In the genomic region with DNA sequence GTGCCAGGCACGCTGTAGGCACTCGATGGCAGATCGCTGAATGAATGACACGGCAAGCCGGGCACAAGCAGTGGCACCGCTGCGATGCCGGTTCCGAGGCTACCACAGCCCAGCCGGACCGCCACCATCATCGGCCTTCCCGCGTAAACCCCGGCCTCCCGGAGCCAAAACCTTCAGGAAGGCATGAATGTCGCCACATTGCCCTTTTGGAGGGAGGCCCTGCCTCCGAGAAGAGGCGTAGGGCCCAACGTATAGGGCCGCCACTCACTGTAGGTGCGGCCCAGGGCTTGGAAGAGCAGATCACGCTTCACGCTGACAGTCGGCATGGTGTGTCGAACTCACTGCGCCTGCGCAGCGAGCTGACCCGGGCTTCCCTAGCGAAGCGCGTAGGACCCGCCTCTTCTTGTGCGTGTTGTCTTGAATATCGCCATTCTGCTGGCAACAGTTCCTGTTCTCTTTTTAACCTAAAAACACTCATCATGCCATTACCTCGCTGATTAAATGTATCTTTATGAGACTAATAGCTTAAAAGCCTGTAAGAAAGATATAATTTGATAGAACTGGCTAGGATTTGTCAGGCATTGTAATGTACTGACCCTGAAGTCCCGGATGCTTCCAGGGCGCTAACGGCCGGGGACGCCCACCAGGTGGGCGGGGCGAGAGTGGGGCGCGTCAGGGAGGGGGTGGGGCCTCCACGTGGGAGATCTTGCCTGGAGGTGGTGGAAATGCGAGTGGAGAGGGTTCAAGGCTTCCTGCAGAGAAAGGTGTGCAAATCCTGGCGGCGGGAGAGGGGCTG, we compare ENCODE assay signal across 1 cellular context.
TF ChIP-seq lines count a peak whose summit lies in the region.

A gene (minus strand): TSS at position 345 of the 796 bp plus-strand sequence. CDS start 19 bp downstream, at position 326.

TF ChIP-seq in K562, 482 proteins besides CTCF, POLR2A, EP300 and RAD21 (continued from another document and continues in another):
- TF ChIP-seq, protein P1, sequence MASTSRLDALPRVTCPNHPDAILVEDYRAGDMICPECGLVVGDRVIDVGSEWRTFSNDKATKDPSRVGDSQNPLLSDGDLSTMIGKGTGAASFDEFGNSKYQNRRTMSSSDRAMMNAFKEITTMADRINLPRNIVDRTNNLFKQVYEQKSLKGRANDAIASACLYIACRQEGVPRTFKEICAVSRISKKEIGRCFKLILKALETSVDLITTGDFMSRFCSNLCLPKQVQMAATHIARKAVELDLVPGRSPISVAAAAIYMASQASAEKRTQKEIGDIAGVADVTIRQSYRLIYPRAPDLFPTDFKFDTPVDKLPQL (IDR thresholded peaks at IDR 0.05; ENCODE audit: extremely low read depth, insufficient read length): no peak
- TF ChIP-seq, protein P2, sequence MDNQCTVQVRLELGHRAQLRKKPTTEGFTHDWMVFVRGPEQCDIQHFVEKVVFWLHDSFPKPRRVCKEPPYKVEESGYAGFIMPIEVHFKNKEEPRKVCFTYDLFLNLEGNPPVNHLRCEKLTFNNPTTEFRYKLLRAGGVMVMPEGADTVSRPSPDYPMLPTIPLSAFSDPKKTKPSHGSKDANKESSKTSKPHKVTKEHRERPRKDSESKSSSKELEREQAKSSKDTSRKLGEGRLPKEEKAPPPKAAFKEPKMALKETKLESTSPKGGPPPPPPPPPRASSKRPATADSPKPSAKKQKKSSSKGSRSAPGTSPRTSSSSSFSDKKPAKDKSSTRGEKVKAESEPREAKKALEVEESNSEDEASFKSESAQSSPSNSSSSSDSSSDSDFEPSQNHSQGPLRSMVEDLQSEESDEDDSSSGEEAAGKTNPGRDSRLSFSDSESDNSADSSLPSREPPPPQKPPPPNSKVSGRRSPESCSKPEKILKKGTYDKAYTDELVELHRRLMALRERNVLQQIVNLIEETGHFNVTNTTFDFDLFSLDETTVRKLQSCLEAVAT (IDR thresholded peaks at IDR 0.05): 0 out of 4 replicates have a peak, but pooled peaks of 1 of the 2 experiments have one; percentile 25
- peak; percentile 54 for TF ChIP-seq TAF1 (IDR thresholded peaks at IDR 0.05; ENCODE audit: control insufficient read depth, extremely low read depth, insufficient read depth, low read length, severe bottlenecking)
- TF ChIP-seq PRMT5 (CRISPR knock-in tag; IDR thresholded peaks at IDR 0.05): no peak
- TF ChIP-seq ZNF232 (CRISPR knock-in tag; IDR thresholded peaks at IDR 0.05): no peak
- no peak for TF ChIP-seq NR2C2 (CRISPR knock-in tag; IDR thresholded peaks at IDR 0.05)
- peak; percentile 82 for TF ChIP-seq NR2C2 (tag; IDR thresholded peaks at IDR 0.05)
- TF ChIP-seq, protein P3, sequence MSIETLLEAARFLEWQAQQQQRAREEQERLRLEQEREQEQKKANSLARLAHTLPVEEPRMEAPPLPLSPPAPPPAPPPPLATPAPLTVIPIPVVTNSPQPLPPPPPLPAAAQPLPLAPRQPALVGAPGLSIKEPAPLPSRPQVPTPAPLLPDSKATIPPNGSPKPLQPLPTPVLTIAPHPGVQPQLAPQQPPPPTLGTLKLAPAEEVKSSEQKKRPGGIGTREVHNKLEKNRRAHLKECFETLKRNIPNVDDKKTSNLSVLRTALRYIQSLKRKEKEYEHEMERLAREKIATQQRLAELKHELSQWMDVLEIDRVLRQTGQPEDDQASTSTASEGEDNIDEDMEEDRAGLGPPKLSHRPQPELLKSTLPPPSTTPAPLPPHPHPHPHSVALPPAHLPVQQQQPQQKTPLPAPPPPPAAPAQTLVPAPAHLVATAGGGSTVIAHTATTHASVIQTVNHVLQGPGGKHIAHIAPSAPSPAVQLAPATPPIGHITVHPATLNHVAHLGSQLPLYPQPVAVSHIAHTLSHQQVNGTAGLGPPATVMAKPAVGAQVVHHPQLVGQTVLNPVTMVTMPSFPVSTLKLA (conservative IDR thresholded peaks at IDR 0.05): peak; percentile 92 to 94
- TF ChIP-seq DDX20 (tag; IDR thresholded peaks at IDR 0.05; ENCODE audit: low read depth): no peak
- TF ChIP-seq U2AF2 (optimal IDR thresholded peaks at IDR 0.05; ENCODE audit: low read depth, low read length): no peak
- TF ChIP-seq TARDBP (IDR thresholded peaks at IDR 0.05): no peak; the same call in 1 of the 2 replicates
- TF ChIP-seq SPI1 (IDR thresholded peaks at IDR 0.05; ENCODE audit: borderline replicate concordance, low read depth, low read length): 0 out of 2 replicates have a peak, but pooled peaks have one; percentile 0
- TF ChIP-seq, protein P4, sequence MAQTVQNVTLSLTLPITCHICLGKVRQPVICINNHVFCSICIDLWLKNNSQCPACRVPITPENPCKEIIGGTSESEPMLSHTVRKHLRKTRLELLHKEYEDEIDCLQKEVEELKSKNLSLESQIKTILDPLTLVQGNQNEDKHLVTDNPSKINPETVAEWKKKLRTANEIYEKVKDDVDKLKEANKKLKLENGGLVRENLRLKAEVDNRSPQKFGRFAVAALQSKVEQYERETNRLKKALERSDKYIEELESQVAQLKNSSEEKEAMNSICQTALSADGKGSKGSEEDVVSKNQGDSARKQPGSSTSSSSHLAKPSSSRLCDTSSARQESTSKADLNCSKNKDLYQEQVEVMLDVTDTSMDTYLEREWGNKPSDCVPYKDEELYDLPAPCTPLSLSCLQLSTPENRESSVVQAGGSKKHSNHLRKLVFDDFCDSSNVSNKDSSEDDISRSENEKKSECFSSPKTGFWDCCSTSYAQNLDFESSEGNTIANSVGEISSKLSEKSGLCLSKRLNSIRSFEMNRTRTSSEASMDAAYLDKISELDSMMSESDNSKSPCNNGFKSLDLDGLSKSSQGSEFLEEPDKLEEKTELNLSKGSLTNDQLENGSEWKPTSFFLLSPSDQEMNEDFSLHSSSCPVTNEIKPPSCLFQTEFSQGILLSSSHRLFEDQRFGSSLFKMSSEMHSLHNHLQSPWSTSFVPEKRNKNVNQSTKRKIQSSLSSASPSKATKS (CRISPR knock-in tag; IDR thresholded peaks at IDR 0.05): no peak
- TF ChIP-seq HIVEP1 (CRISPR knock-in tag; IDR thresholded peaks at IDR 0.05): no peak
- 0 out of 2 replicates have a peak, but pooled peaks have one; percentile 22 for TF ChIP-seq JUND (IDR thresholded peaks at IDR 0.05; ENCODE audit: borderline replicate concordance, low read depth, low read length)
- no peak for TF ChIP-seq JUND (tag; IDR thresholded peaks at IDR 0.05; ENCODE audit: borderline replicate concordance, low read depth, low read length)
- no peak for TF ChIP-seq RCOR1 (IDR thresholded peaks at IDR 0.05; ENCODE audit: borderline replicate concordance in 1 of 2, low read depth in 2 of 2, low read length in 2 of 2)
- TF ChIP-seq FOXK1 (CRISPR knock-in tag; IDR thresholded peaks at IDR 0.05; ENCODE audit: borderline replicate concordance): no peak
- no peak for TF ChIP-seq ZNF134 (CRISPR knock-in tag; conservative IDR thresholded peaks at IDR 0.05)
- TF ChIP-seq ZNF408 (CRISPR knock-in tag; IDR thresholded peaks at IDR 0.05; ENCODE audit: low read depth): no peak
- TF ChIP-seq, protein P5, sequence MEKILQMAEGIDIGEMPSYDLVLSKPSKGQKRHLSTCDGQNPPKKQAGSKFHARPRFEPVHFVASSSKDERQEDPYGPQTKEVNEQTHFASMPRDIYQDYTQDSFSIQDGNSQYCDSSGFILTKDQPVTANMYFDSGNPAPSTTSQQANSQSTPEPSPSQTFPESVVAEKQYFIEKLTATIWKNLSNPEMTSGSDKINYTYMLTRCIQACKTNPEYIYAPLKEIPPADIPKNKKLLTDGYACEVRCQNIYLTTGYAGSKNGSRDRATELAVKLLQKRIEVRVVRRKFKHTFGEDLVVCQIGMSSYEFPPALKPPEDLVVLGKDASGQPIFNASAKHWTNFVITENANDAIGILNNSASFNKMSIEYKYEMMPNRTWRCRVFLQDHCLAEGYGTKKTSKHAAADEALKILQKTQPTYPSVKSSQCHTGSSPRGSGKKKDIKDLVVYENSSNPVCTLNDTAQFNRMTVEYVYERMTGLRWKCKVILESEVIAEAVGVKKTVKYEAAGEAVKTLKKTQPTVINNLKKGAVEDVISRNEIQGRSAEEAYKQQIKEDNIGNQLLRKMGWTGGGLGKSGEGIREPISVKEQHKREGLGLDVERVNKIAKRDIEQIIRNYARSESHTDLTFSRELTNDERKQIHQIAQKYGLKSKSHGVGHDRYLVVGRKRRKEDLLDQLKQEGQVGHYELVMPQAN (IDR thresholded peaks at IDR 0.05; ENCODE audit: borderline replicate concordance): peak; percentile 96
- TF ChIP-seq, protein P6, sequence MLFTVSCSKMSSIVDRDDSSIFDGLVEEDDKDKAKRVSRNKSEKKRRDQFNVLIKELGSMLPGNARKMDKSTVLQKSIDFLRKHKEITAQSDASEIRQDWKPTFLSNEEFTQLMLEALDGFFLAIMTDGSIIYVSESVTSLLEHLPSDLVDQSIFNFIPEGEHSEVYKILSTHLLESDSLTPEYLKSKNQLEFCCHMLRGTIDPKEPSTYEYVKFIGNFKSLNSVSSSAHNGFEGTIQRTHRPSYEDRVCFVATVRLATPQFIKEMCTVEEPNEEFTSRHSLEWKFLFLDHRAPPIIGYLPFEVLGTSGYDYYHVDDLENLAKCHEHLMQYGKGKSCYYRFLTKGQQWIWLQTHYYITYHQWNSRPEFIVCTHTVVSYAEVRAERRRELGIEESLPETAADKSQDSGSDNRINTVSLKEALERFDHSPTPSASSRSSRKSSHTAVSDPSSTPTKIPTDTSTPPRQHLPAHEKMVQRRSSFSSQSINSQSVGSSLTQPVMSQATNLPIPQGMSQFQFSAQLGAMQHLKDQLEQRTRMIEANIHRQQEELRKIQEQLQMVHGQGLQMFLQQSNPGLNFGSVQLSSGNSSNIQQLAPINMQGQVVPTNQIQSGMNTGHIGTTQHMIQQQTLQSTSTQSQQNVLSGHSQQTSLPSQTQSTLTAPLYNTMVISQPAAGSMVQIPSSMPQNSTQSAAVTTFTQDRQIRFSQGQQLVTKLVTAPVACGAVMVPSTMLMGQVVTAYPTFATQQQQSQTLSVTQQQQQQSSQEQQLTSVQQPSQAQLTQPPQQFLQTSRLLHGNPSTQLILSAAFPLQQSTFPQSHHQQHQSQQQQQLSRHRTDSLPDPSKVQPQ (CRISPR knock-in tag; IDR thresholded peaks at IDR 0.05; ENCODE audit: borderline replicate concordance): no peak
- TF ChIP-seq, protein P7, sequence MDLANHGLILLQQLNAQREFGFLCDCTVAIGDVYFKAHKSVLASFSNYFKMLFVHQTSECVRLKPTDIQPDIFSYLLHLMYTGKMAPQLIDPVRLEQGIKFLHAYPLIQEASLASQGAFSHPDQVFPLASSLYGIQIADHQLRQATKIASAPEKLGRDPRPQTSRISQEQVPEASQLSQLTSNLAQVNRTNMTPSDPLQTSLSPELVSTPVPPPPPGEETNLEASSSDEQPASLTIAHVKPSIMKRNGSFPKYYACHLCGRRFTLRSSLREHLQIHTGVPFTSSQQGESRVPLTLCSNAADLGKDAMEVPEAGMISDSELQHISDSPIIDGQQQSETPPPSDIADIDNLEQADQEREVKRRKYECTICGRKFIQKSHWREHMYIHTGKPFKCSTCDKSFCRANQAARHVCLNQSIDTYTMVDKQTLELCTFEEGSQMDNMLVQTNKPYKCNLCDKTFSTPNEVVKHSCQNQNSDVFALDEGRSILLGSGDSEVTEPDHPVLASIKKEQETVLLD (IDR thresholded peaks at IDR 0.05): peak; percentile 95
- TF ChIP-seq, protein P8, sequence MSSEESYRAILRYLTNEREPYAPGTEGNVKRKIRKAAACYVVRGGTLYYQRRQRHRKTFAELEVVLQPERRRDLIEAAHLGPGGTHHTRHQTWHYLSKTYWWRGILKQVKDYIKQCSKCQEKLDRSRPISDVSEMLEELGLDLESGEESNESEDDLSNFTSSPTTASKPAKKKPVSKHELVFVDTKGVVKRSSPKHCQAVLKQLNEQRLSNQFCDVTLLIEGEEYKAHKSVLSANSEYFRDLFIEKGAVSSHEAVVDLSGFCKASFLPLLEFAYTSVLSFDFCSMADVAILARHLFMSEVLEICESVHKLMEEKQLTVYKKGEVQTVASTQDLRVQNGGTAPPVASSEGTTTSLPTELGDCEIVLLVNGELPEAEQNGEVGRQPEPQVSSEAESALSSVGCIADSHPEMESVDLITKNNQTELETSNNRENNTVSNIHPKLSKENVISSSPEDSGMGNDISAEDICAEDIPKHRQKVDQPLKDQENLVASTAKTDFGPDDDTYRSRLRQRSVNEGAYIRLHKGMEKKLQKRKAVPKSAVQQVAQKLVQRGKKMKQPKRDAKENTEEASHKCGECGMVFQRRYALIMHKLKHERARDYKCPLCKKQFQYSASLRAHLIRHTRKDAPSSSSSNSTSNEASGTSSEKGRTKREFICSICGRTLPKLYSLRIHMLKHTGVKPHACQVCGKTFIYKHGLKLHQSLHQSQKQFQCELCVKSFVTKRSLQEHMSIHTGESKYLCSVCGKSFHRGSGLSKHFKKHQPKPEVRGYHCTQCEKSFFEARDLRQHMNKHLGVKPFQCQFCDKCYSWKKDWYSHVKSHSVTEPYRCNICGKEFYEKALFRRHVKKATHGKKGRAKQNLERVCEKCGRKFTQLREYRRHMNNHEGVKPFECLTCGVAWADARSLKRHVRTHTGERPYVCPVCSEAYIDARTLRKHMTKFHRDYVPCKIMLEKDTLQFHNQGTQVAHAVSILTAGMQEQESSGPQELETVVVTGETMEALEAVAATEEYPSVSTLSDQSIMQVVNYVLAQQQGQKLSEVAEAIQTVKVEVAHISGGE (CRISPR knock-in tag; IDR thresholded peaks at IDR 0.05): no peak
- TF ChIP-seq ZNF165 (CRISPR knock-in tag; IDR thresholded peaks at IDR 0.05; ENCODE audit: borderline replicate concordance): no peak
- no peak for TF ChIP-seq LARP7 (IDR thresholded peaks at IDR 0.05)
- TF ChIP-seq, protein P9, sequence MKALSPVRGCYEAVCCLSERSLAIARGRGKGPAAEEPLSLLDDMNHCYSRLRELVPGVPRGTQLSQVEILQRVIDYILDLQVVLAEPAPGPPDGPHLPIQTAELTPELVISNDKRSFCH (CRISPR knock-in tag; IDR thresholded peaks at IDR 0.05): no peak
- TF ChIP-seq, protein P9 (tag; IDR thresholded peaks at IDR 0.05): no peak
- TF ChIP-seq, protein P10, sequence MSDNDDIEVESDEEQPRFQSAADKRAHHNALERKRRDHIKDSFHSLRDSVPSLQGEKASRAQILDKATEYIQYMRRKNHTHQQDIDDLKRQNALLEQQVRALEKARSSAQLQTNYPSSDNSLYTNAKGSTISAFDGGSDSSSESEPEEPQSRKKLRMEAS (CRISPR knock-in tag; IDR thresholded peaks at IDR 0.05): peak; percentile 78
- TF ChIP-seq SNRNP70 (optimal IDR thresholded peaks at IDR 0.05; ENCODE audit: low read depth, low read length): no peak
- TF ChIP-seq TSC22D4 (tag; IDR thresholded peaks at IDR 0.05): no peak
- peak; percentile 91 for TF ChIP-seq EP400 (IDR thresholded peaks at IDR 0.05)
- TF ChIP-seq, protein P11, sequence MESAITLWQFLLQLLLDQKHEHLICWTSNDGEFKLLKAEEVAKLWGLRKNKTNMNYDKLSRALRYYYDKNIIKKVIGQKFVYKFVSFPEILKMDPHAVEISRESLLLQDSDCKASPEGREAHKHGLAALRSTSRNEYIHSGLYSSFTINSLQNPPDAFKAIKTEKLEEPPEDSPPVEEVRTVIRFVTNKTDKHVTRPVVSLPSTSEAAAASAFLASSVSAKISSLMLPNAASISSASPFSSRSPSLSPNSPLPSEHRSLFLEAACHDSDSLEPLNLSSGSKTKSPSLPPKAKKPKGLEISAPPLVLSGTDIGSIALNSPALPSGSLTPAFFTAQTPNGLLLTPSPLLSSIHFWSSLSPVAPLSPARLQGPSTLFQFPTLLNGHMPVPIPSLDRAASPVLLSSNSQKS (CRISPR knock-in tag; IDR thresholded peaks at IDR 0.05): no peak
- TF ChIP-seq, protein P12, sequence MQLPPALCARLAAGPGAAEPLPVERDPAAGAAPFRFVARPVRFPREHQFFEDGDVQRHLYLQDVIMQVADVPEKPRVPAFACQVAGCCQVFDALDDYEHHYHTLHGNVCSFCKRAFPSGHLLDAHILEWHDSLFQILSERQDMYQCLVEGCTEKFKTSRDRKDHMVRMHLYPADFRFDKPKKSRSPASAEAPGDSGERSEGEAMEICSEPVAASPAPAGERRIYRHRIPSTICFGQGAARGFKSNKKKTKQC (CRISPR knock-in tag; IDR thresholded peaks at IDR 0.05): peak; percentile 82; the same call in 1 of the 2 replicates
- no peak for TF ChIP-seq GTF2E2 (tag; IDR thresholded peaks at IDR 0.05)
- TF ChIP-seq ZNF3 (CRISPR knock-in tag; IDR thresholded peaks at IDR 0.05): no peak
- TF ChIP-seq PTTG1 (tag; IDR thresholded peaks at IDR 0.05; ENCODE audit: low read depth): no peak
- TF ChIP-seq BACH1 (tag; IDR thresholded peaks at IDR 0.05): no peak
